ENCODE assay signal across 8 cellular contexts in the genomic region with DNA sequence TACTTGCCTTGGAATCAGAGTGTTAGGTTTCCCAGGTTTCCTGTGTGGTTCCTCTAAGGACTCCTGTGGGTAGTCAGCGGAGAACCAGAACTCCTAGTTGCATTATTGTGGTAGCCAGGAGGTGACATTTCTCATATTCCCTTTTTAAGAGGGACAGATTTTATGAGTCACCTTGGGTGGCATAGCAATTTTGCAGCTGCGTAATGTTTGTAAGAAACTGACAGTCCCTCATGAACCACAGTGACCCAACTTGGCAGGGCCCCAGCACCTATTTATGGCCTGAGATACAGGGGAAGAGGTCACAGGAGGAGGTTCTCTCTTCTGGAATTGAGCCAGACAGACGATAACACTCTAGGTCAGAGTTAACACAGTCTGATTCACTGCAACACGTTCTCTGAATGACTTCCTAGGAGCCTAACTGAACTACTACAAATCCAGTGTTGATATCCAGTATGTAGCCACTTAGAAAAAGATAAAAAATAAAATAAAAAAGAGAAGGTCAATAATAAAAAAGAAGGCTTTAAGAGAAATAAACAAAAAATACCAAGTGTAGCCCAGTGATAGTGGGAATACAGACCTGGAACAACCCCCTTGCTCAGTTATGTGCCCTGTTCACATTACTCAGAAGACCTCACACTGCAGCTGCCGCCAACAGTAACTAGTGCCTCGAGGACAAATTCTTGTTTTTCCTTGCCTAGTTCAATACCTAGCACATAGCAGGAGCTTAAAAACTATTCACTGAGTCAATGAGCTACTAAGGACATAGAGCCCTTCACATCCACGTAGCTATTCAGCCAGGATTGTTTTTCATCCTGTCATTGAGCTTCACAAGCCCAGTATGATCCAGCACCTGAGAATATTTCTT. TPM values are rescaled to one million over a fixed set of nuclear protein-coding genes. Genes with fewer than 3 reads are reported as not detected.
DNase-seq lines count a peak whose midpoint lies in the region; ATAC-seq, FAIRE-seq and TF ChIP-seq lines count a peak whose summit lies in the region.

No MANE protein-coding gene starts in this region.

- WGBS in esophagus squamous epithelium, 2 donors = 29 to 30% methylated on average over 6 to 7 of the region's 7 CpGs

- H3K27me3 Mint-ChIP-seq in naive thymus-derived CD4-positive, alpha-beta T cell = peaks cover 2 to 30% (median 26%) of the 10 kb centered on the region in 5 donors

- TF ChIP-seq CTCF in esophagus squamous epithelium (IDR thresholded peaks at IDR 0.05) = no peak

- H3K36me3 ChIP-seq in naive thymus-derived CD4-positive, alpha-beta T cell (ENCODE audit: control insufficient read depth in 2 of 3, insufficient read depth in 3 of 3, low read length in 3 of 3) = no peaks in the 10 kb centered on the region
- no peaks in the 10 kb centered on the region for H3K36me3 ChIP-seq in esophagus squamous epithelium

- peaks cover 0 to 2% (median 0%) of the 10 kb centered on the region in 11 donors for H3K9me3 Mint-ChIP-seq in naive thymus-derived CD4-positive, alpha-beta T cell

- no peak overlapping the region for H3K27ac Mint-ChIP-seq in naive thymus-derived CD4-positive, alpha-beta T cell

- CTCF ChIA-PET in naive thymus-derived CD4-positive, alpha-beta T cell (lab: Charles Lee) = no interaction called here

- ATAC-seq in GM19463 (IDR thresholded peaks at IDR 0.05; ENCODE audit: unreplicated experiment) (peak; percentile 97), HG03558 (IDR thresholded peaks at IDR 0.05; ENCODE audit: extremely low read depth, unreplicated experiment) (peak; percentile 93), GM21528 (IDR thresholded peaks at IDR 0.05; ENCODE audit: low FRiP score, unreplicated experiment) (no peak)
- ATAC-seq in naive thymus-derived CD4-positive, alpha-beta T cell = peak; percentile 68

- peak; percentile 42 for DNase-seq in DMS 273 treated with DMSO at 0.1 percent for 48 hours (lab: John Stamatoyannopoulos, UW)
- peak; percentile 80 for DNase-seq in NOMO-1 treated with dmso at 0.1 percent for 144 hours (lab: John Stamatoyannopoulos, UW; ENCODE audit: unreplicated experiment)
- DNase-seq in naive thymus-derived CD4-positive, alpha-beta T cell = no peak
- no peak for DNase-seq in esophagus squamous epithelium (lab: John Stamatoyannopoulos, UW)

- no peak overlapping the region for H3K27ac ChIP-seq in naive thymus-derived CD4-positive, alpha-beta T cell (ENCODE audit: low read depth, low read length)
- H3K27ac ChIP-seq in esophagus squamous epithelium = peak overlapping the region in 1 of 4 donors; percentile 5

- no peak overlapping the region for H3K4me3 Mint-ChIP-seq in naive thymus-derived CD4-positive, alpha-beta T cell

- peaks cover 0 to 2% (median 0%) of the 10 kb centered on the region in 7 donors for H3K4me1 Mint-ChIP-seq in naive thymus-derived CD4-positive, alpha-beta T cell

- H3K36me3 Mint-ChIP-seq in naive thymus-derived CD4-positive, alpha-beta T cell = no peaks in the 10 kb centered on the region

- FAIRE-seq in colon (lab: Jason Lieb, UNC) = peak; percentile 90

- POLR2A ChIA-PET in naive thymus-derived CD4-positive, alpha-beta T cell (lab: Charles Lee) = no interaction called here

- TF ChIP-seq POLR2A in esophagus squamous epithelium (IDR thresholded peaks at IDR 0.05) = no peak

- no peaks in the 10 kb centered on the region for H3K9me3 ChIP-seq in naive thymus-derived CD4-positive, alpha-beta T cell (ENCODE audit: control insufficient read depth in 2 of 3, low read length in 3 of 3)
- no peaks in the 10 kb centered on the region for H3K9me3 ChIP-seq in esophagus squamous epithelium

- no peaks in the 10 kb centered on the region for H3K4me1 ChIP-seq in naive thymus-derived CD4-positive, alpha-beta T cell (ENCODE audit: control insufficient read depth in 2 of 2, insufficient read depth in 2 of 2, low read length in 2 of 2)
- H3K4me1 ChIP-seq in esophagus squamous epithelium = peaks cover 3 to 12% (median 7%) of the 10 kb centered on the region in 3 donors

- no peaks in the 10 kb centered on the region for H3K27me3 ChIP-seq in naive thymus-derived CD4-positive, alpha-beta T cell (ENCODE audit: control insufficient read depth in 2 of 2, insufficient read depth in 2 of 2, low read length in 2 of 2)
- no peaks in the 10 kb centered on the region for H3K27me3 ChIP-seq in esophagus squamous epithelium

- intact Hi-C loops in naive thymus-derived CD4-positive, alpha-beta T cell (cut with micrococcal nuclease) = no loop called here
- intact Hi-C loops in esophagus squamous epithelium (cut with DNase I) = no loop called here

- no peak overlapping the region for H3K4me3 ChIP-seq in naive thymus-derived CD4-positive, alpha-beta T cell (ENCODE audit: low read length)
- H3K4me3 ChIP-seq in esophagus squamous epithelium = no peak overlapping the region

RNA-seq across cellular contexts. Expression of a gene that starts 50.7 kb away (rescaled TPM):
- total RNA-seq in naive thymus-derived CD4-positive, alpha-beta T cell = 1 to 10 TPM in 1 of 5 experiments, under 1 TPM in 1, not detected in 3; 0.07 to 8.1 TPM
- not detected for polyA plus RNA-seq in naive thymus-derived CD4-positive, alpha-beta T cell
- total RNA-seq in esophagus squamous epithelium = 10 to 100 TPM; 12.4 to 20.2 (median 15.7) TPM

Comparison
In these comparisons a context has a peak if more than half of its experiments do, and no peak if none do; other contexts are left out.
1. DNase-seq: peak in DMS 273 treated with DMSO at 0.1 percent for 48 hours (single experiment) and NOMO-1 treated with dmso at 0.1 percent for 144 hours (single experiment); none in naive thymus-derived CD4-positive, alpha-beta T cell (0 of 9) and esophagus squamous epithelium (single experiment).